Comparison of ENCODE assay signal across 13 cellular contexts in the genomic region with DNA sequence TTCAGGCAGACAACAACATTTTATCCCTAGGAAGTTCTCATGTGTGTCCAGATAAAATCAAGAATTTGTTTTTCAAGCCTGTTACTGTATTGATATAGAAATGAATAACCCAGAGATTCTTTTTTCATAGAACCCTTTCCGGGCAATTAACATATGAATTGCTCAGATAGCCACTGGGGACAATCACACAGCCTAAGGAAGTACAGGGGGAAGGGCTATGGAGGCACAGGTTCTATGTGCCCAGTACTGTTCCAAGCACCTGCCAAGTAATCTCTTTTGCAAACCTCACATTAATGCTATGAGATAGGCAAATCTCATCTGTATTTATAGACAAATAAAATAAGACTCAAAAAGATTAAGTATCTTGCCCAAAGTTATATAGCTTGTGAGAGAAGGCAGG.
A peak's percentile ranks its signal among the peaks of the same experiment; 100 is the strongest.
DNase-seq lines count a peak whose midpoint lies in the region; ATAC-seq and TF ChIP-seq lines count a peak whose summit lies in the region.
"Had no signal": no experiment of that assay in that cellular context is flagged by ENCODE, and none has a peak within 500 bp of the region (broad histone marks: within the 10 kb centered on the region; RNA-seq: fewer than 3 reads in every experiment).

No MANE protein-coding gene starts in this region.

- no peak for TF ChIP-seq EP300 in sigmoid colon (IDR thresholded peaks at IDR 0.05)

- no peaks in the 10 kb centered on the region for H3K9me3 ChIP-seq in A673 (ENCODE audit: low read depth, low read length, poor library complexity, severe bottlenecking)
- H3K9me3 ChIP-seq in sigmoid colon = no peaks in the 10 kb centered on the region

- BruUV-seq in A673 (replicated peaks; lab: Mats Ljungman, UMichigan) = no TSS peak

- no peak overlapping the region; the same call in 1 of the 2 replicates for H3K4me3 Mint-ChIP-seq in WTC11
- H3K4me3 Mint-ChIP-seq: B cell; CD4-positive, alpha-beta T cell had no signal

- H3K4me1 ChIP-seq in A673 (ENCODE audit: insufficient read depth, low read length, poor library complexity, severe bottlenecking) (peaks cover 93% of the 10 kb centered on the region), sigmoid colon (no peaks in the 10 kb centered on the region)

- CTCF ChIA-PET in A673 (lab: Charles Lee) (no interaction called here), WTC11 (lab: Charles Lee) (interaction anchor here (2.6 kb wide), 1 partner anchor 29 kb away, joined by 10 read pairs; no protein-coding TSS in a partner anchor)

- no peaks in the 10 kb centered on the region for H3K9me3 Mint-ChIP-seq in WTC11
- H3K9me3 Mint-ChIP-seq: CD4-positive, alpha-beta T cell had no signal

- H3K36me3 ChIP-seq in A673 (ENCODE audit: insufficient read depth, low read length, poor library complexity, severe bottlenecking) (no peaks in the 10 kb centered on the region), H7 (replicated peaks; ENCODE audit: control insufficient read depth, insufficient read depth, low read length) (no peaks in the 10 kb centered on the region), sigmoid colon (no peaks in the 10 kb centered on the region)

- 35 to 89% methylated on average over 1 of the region's 1 CpG for WGBS in sigmoid colon, 2 donors

- H3K27me3 ChIP-seq in A673 (replicated peaks; ENCODE audit: insufficient read depth, low read depth, low read length, poor library complexity) (no peaks in the 10 kb centered on the region), H7 (ENCODE audit: control insufficient read depth, insufficient read depth, low read length) (no peaks in the 10 kb centered on the region), sigmoid colon (no peaks in the 10 kb centered on the region)

- H3K27ac ChIP-seq in A673 (ENCODE audit: low read depth, low read length, poor library complexity, severe bottlenecking) = peak overlapping the region; percentile 80
- no peak overlapping the region for H3K27ac ChIP-seq in sigmoid colon

- H3K27me3 Mint-ChIP-seq in WTC11 (ENCODE audit: low read depth) = no peaks in the 10 kb centered on the region
- H3K27me3 Mint-ChIP-seq: B cell; CD4-positive, alpha-beta T cell had no signal

- peaks cover 60% of the 10 kb centered on the region for H3K4me1 Mint-ChIP-seq in WTC11

- no peak for TF ChIP-seq CTCF in A673 (conservative IDR thresholded peaks at IDR 0.05; ENCODE audit: low read depth, low read length)
- TF ChIP-seq CTCF in WTC11 (IDR thresholded peaks at IDR 0.05) = no peak
- TF ChIP-seq CTCF in sigmoid colon (IDR thresholded peaks at IDR 0.05) = no peak

- peak; percentile 51 for DNase-seq in A673 (ENCODE audit: low spot score)
- peak; percentile 5 for DNase-seq in H7
- peak; percentile 56 for DNase-seq in NCI-H345 (lab: John Stamatoyannopoulos, UW)
- no peak for DNase-seq in WTC11 (ENCODE audit: low spot score)
- DNase-seq in sigmoid colon = no peak
- DNase-seq in NCI-H2171 (lab: John Stamatoyannopoulos, UW) = no peak
- no peak for DNase-seq in activated T-cell treated with anti-CD3 and anti-CD28 coated beads for 4 hours
- DNase-seq: C1 segment of cervical spinal cord; CD4-positive, alpha-beta T cell; DND-41; GDM1 had no signal

- H3K4me3 ChIP-seq in A673 (ENCODE audit: low read depth, low read length, poor library complexity, severe bottlenecking) = no peak overlapping the region
- H3K4me3 ChIP-seq in H7 (ENCODE audit: insufficient read depth, low read depth, low read length) = no peak overlapping the region
- no peak overlapping the region for H3K4me3 ChIP-seq in sigmoid colon

- TF ChIP-seq POLR2A in sigmoid colon (IDR thresholded peaks at IDR 0.05) = no peak

- H3K36me3 Mint-ChIP-seq in WTC11 = no peaks in the 10 kb centered on the region

- H3K27ac Mint-ChIP-seq in WTC11 = no peak overlapping the region
- H3K27ac Mint-ChIP-seq: B cell; CD4-positive, alpha-beta T cell had no signal

- ATAC-seq in WTC11 (peak; percentile 77), HG03571 (IDR thresholded peaks at IDR 0.05; ENCODE audit: unreplicated experiment) (no peak)

- intact Hi-C loops in A673 (cut with micrococcal nuclease; ENCODE audit: unreplicated experiment) (no loop called here), sigmoid colon (cut with DNase I) (no loop called here)

- POLR2A ChIA-PET in A673 (lab: Charles Lee; ENCODE audit: low non-redundant PET) (no interaction called here), WTC11 (lab: Charles Lee) (no interaction called here)

TF ChIP-seq in WTC11, 78 proteins besides CTCF, POLR2A, EP300 and RAD21:
- TF ChIP-seq TEAD4 (CRISPR knock-in tag; IDR thresholded peaks at IDR 0.05) (no peak), CREB1 (CRISPR knock-in tag; IDR thresholded peaks at IDR 0.05) (no peak), CBFB (CRISPR knock-in tag; IDR thresholded peaks at IDR 0.05; ENCODE audit: low read depth) (no peak), ETV6 (CRISPR knock-in tag; IDR thresholded peaks at IDR 0.05) (no peak), FOXK1 (CRISPR knock-in tag; IDR thresholded peaks at IDR 0.05) (no peak), OVOL2 (CRISPR knock-in tag; IDR thresholded peaks at IDR 0.05; ENCODE audit: borderline replicate concordance) (no peak), MXD4 (CRISPR knock-in tag; IDR thresholded peaks at IDR 0.05; ENCODE audit: borderline replicate concordance) (no peak)
- TF ChIP-seq, protein P1, sequence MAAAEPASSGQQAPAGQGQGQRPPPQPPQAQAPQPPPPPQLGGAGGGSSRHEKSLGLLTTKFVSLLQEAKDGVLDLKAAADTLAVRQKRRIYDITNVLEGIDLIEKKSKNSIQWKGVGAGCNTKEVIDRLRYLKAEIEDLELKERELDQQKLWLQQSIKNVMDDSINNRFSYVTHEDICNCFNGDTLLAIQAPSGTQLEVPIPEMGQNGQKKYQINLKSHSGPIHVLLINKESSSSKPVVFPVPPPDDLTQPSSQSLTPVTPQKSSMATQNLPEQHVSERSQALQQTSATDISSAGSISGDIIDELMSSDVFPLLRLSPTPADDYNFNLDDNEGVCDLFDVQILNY (CRISPR knock-in tag; IDR thresholded peaks at IDR 0.05) = no peak
- TF ChIP-seq, protein P2, sequence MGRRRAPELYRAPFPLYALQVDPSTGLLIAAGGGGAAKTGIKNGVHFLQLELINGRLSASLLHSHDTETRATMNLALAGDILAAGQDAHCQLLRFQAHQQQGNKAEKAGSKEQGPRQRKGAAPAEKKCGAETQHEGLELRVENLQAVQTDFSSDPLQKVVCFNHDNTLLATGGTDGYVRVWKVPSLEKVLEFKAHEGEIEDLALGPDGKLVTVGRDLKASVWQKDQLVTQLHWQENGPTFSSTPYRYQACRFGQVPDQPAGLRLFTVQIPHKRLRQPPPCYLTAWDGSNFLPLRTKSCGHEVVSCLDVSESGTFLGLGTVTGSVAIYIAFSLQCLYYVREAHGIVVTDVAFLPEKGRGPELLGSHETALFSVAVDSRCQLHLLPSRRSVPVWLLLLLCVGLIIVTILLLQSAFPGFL (CRISPR knock-in tag; IDR thresholded peaks at IDR 0.05; ENCODE audit: borderline replicate concordance) = no peak
- TF ChIP-seq, protein P3, sequence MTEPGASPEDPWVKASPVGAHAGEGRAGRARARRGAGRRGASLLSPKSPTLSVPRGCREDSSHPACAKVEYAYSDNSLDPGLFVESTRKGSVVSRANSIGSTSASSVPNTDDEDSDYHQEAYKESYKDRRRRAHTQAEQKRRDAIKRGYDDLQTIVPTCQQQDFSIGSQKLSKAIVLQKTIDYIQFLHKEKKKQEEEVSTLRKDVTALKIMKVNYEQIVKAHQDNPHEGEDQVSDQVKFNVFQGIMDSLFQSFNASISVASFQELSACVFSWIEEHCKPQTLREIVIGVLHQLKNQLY (CRISPR knock-in tag; IDR thresholded peaks at IDR 0.05) = no peak
- TF ChIP-seq, protein P4, sequence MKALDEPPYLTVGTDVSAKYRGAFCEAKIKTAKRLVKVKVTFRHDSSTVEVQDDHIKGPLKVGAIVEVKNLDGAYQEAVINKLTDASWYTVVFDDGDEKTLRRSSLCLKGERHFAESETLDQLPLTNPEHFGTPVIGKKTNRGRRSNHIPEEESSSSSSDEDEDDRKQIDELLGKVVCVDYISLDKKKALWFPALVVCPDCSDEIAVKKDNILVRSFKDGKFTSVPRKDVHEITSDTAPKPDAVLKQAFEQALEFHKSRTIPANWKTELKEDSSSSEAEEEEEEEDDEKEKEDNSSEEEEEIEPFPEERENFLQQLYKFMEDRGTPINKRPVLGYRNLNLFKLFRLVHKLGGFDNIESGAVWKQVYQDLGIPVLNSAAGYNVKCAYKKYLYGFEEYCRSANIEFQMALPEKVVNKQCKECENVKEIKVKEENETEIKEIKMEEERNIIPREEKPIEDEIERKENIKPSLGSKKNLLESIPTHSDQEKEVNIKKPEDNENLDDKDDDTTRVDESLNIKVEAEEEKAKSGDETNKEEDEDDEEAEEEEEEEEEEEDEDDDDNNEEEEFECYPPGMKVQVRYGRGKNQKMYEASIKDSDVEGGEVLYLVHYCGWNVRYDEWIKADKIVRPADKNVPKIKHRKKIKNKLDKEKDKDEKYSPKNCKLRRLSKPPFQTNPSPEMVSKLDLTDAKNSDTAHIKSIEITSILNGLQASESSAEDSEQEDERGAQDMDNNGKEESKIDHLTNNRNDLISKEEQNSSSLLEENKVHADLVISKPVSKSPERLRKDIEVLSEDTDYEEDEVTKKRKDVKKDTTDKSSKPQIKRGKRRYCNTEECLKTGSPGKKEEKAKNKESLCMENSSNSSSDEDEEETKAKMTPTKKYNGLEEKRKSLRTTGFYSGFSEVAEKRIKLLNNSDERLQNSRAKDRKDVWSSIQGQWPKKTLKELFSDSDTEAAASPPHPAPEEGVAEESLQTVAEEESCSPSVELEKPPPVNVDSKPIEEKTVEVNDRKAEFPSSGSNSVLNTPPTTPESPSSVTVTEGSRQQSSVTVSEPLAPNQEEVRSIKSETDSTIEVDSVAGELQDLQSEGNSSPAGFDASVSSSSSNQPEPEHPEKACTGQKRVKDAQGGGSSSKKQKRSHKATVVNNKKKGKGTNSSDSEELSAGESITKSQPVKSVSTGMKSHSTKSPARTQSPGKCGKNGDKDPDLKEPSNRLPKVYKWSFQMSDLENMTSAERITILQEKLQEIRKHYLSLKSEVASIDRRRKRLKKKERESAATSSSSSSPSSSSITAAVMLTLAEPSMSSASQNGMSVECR (CRISPR knock-in tag; IDR thresholded peaks at IDR 0.05; ENCODE audit: borderline replicate concordance) = no peak
TF ChIP-seq in WTC11: peak in this region for 0.

Comparison
In these comparisons a context has a peak if more than half of its experiments do, and no peak if none do; other contexts are left out.
1. DNase-seq: peak in A673 (single experiment), H7 (single experiment) and NCI-H345 (single experiment); none in WTC11 (single experiment), sigmoid colon (single experiment), NCI-H2171 (single experiment) and activated T-cell treated with anti-CD3 and anti-CD28 coated beads for 4 hours (single experiment).